1 cellular context compared by ENCODE assay signal in genomic region chr15:53414167-53414566, GRCh38.
TF ChIP-seq lines count a peak whose summit lies in the region.

No MANE protein-coding gene starts in this region.

TF ChIP-seq in HepG2, 621 proteins besides CTCF, POLR2A, EP300 and RAD21 (continued from another document and continues in another):
- TF ChIP-seq, protein P1, sequence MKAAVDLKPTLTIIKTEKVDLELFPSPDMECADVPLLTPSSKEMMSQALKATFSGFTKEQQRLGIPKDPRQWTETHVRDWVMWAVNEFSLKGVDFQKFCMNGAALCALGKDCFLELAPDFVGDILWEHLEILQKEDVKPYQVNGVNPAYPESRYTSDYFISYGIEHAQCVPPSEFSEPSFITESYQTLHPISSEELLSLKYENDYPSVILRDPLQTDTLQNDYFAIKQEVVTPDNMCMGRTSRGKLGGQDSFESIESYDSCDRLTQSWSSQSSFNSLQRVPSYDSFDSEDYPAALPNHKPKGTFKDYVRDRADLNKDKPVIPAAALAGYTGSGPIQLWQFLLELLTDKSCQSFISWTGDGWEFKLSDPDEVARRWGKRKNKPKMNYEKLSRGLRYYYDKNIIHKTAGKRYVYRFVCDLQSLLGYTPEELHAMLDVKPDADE (CRISPR knock-in tag; IDR thresholded peaks at IDR 0.05), result no peak
- TF ChIP-seq HOXD1 (CRISPR knock-in tag; IDR thresholded peaks at IDR 0.05) (no peak), ARID3A (IDR thresholded peaks at IDR 0.05; ENCODE audit: low read depth, low read length) (peak; percentile 53; the same call in 1 of the 2 replicates), HOMEZ (CRISPR knock-in tag; IDR thresholded peaks at IDR 0.05; ENCODE audit: low read depth) (peak; percentile 65; the same call in 1 of the 2 replicates), ZBTB44 (CRISPR knock-in tag; IDR thresholded peaks at IDR 0.05) (no peak), HCFC1 (IDR thresholded peaks at IDR 0.05; ENCODE audit: low read depth, low read length) (no peak), ZNF33A (CRISPR knock-in tag; IDR thresholded peaks at IDR 0.05; ENCODE audit: borderline replicate concordance) (no peak), ELF4 (CRISPR knock-in tag; IDR thresholded peaks at IDR 0.05; ENCODE audit: borderline replicate concordance) (no peak), PRMT3 (CRISPR knock-in tag; IDR thresholded peaks at IDR 0.05; ENCODE audit: borderline replicate concordance, low read depth) (no peak), ZSCAN29 (CRISPR knock-in tag; conservative IDR thresholded peaks at IDR 0.05) (no peak), CREB1 (IDR thresholded peaks at IDR 0.05) (no peak), CREB1 (CRISPR knock-in tag; IDR thresholded peaks at IDR 0.05) (0 out of 2 replicates have a peak, but pooled peaks have one; percentile 19), ZSCAN9 (CRISPR knock-in tag; IDR thresholded peaks at IDR 0.05; ENCODE audit: borderline replicate concordance) (no peak), ZNF260 (CRISPR knock-in tag; IDR thresholded peaks at IDR 0.05; ENCODE audit: borderline replicate concordance, low read depth) (no peak), FOXJ3 (CRISPR knock-in tag; IDR thresholded peaks at IDR 0.05; ENCODE audit: borderline replicate concordance) (no peak), KDM3A (CRISPR knock-in tag; IDR thresholded peaks at IDR 0.05; ENCODE audit: low read depth) (no peak), MIER3 (CRISPR knock-in tag; IDR thresholded peaks at IDR 0.05; ENCODE audit: borderline replicate concordance) (no peak), GATAD2A (CRISPR knock-in tag; IDR thresholded peaks at IDR 0.05) (peak; percentile 73), ZNF547 (CRISPR knock-in tag; IDR thresholded peaks at IDR 0.05) (0 out of 2 replicates have a peak, but pooled peaks have one; percentile 36), NFRKB (IDR thresholded peaks at IDR 0.05) (no peak), RBM39 (IDR thresholded peaks at IDR 0.05; ENCODE audit: low read depth, low read length, poor library complexity, severe bottlenecking) (no peak), ZNF276 (CRISPR knock-in tag; IDR thresholded peaks at IDR 0.05; ENCODE audit: low read depth) (no peak), ZFX (CRISPR knock-in tag; IDR thresholded peaks at IDR 0.05; ENCODE audit: low read depth) (peak; percentile 43), ZNF501 (CRISPR knock-in tag; IDR thresholded peaks at IDR 0.05) (no peak), MIXL1 (CRISPR knock-in tag; IDR thresholded peaks at IDR 0.05) (0 out of 2 replicates have a peak, but pooled peaks have one; percentile 16), FOXM1 (CRISPR knock-in tag; IDR thresholded peaks at IDR 0.05) (no peak), NFATC3 (CRISPR knock-in tag; IDR thresholded peaks at IDR 0.05) (no peak)
- TF ChIP-seq, protein P2, sequence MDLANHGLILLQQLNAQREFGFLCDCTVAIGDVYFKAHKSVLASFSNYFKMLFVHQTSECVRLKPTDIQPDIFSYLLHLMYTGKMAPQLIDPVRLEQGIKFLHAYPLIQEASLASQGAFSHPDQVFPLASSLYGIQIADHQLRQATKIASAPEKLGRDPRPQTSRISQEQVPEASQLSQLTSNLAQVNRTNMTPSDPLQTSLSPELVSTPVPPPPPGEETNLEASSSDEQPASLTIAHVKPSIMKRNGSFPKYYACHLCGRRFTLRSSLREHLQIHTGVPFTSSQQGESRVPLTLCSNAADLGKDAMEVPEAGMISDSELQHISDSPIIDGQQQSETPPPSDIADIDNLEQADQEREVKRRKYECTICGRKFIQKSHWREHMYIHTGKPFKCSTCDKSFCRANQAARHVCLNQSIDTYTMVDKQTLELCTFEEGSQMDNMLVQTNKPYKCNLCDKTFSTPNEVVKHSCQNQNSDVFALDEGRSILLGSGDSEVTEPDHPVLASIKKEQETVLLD (CRISPR knock-in tag; IDR thresholded peaks at IDR 0.05; ENCODE audit: low read depth), result no peak
- TF ChIP-seq, protein P3, sequence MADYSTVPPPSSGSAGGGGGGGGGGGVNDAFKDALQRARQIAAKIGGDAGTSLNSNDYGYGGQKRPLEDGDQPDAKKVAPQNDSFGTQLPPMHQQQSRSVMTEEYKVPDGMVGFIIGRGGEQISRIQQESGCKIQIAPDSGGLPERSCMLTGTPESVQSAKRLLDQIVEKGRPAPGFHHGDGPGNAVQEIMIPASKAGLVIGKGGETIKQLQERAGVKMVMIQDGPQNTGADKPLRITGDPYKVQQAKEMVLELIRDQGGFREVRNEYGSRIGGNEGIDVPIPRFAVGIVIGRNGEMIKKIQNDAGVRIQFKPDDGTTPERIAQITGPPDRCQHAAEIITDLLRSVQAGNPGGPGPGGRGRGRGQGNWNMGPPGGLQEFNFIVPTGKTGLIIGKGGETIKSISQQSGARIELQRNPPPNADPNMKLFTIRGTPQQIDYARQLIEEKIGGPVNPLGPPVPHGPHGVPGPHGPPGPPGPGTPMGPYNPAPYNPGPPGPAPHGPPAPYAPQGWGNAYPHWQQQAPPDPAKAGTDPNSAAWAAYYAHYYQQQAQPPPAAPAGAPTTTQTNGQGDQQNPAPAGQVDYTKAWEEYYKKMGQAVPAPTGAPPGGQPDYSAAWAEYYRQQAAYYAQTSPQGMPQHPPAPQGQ (CRISPR knock-in tag; IDR thresholded peaks at IDR 0.05; ENCODE audit: borderline replicate concordance), result no peak
- TF ChIP-seq, protein P4, sequence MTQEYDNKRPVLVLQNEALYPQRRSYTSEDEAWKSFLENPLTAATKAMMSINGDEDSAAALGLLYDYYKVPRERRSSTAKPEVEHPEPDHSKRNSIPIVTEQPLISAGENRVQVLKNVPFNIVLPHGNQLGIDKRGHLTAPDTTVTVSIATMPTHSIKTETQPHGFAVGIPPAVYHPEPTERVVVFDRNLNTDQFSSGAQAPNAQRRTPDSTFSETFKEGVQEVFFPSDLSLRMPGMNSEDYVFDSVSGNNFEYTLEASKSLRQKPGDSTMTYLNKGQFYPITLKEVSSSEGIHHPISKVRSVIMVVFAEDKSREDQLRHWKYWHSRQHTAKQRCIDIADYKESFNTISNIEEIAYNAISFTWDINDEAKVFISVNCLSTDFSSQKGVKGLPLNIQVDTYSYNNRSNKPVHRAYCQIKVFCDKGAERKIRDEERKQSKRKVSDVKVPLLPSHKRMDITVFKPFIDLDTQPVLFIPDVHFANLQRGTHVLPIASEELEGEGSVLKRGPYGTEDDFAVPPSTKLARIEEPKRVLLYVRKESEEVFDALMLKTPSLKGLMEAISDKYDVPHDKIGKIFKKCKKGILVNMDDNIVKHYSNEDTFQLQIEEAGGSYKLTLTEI (CRISPR knock-in tag; conservative IDR thresholded peaks at IDR 0.05), result no peak
- TF ChIP-seq, protein P5, sequence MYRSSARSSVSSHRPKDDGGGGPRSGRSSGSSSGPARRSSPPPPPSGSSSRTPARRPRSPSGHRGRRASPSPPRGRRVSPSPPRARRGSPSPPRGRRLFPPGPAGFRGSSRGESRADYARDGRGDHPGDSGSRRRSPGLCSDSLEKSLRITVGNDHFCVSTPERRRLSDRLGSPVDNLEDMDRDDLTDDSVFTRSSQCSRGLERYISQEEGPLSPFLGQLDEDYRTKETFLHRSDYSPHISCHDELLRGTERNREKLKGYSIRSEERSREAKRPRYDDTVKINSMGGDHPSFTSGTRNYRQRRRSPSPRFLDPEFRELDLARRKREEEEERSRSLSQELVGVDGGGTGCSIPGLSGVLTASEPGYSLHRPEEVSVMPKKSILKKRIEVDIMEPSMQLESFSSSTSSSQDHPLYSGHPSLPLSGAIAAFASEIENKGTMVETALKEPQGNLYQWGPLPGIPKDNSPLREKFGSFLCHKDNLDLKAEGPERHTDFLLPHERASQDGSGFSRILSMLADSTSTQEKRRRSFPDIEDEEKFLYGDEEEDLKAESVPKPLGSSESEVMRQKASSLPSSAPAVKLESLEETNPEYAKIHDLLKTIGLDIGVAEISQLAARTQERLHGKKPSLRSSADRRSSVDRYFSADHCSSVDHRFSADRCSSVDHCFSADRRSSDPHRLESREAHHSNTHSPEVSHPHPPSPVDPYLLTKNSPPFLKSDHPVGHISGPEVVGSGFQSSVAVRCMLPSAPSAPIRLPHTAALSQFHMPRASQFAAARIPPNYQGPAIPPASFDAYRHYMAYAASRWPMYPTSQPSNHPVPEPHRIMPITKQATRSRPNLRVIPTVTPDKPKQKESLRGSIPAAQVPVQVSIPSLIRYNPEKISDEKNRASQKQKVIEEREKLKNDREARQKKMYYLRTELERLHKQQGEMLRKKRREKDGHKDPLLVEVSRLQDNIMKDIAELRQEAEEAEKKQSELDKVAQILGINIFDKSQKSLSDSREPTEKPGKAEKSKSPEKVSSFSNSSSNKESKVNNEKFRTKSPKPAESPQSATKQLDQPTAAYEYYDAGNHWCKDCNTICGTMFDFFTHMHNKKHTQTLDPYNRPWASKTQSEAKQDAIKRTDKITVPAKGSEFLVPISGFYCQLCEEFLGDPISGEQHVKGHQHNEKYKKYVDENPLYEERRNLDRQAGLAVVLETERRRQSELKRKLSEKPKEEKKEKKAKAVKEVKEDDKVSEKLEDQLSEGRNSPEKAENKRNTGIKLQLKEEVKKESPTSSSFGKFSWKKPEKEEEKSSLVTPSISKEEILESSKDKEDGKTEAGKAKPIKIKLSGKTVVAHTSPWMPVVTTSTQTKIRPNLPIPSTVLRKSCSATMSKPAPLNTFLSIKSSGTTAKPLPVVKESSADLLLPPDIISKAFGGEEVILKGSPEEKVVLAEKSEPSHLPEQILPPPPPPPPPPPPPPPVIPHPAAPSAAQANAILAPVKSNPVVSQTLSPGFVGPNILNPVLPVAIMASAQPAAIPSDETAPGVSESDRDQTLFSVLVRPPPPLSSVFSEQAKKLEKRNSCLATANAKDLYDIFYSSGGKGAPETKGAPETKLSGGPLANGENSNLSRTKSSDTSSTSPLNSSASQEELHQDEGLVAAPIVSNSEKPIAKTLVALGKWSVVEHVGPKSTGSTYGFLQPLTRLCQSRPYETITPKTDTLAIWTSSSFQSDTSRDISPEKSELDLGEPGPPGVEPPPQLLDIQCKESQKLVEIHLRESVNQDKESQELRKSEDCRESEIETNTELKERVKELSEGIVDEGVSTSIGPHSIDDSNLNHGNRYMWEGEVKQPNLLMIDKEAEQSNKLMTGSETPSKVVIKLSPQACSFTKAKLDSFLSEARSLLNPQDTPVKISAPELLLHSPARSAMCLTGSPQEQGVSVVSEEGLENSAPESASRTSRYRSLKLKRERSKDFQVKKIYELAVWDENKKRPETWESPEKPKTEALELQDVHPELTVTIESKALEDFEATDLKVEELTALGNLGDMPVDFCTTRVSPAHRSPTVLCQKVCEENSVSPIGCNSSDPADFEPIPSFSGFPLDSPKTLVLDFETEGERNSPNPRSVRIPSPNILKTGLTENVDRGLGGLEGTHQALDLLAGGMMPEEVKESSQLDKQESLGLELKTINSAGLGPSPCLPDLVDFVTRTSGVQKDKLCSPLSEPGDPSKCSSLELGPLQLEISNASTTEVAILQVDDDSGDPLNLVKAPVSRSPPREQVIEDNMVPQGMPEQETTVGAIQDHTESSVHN (CRISPR knock-in tag; IDR thresholded peaks at IDR 0.05), result no peak
- TF ChIP-seq, protein P6, sequence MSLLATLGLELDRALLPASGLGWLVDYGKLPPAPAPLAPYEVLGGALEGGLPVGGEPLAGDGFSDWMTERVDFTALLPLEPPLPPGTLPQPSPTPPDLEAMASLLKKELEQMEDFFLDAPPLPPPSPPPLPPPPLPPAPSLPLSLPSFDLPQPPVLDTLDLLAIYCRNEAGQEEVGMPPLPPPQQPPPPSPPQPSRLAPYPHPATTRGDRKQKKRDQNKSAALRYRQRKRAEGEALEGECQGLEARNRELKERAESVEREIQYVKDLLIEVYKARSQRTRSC (CRISPR knock-in tag; IDR thresholded peaks at IDR 0.05; ENCODE audit: low read depth), result no peak
